In the genomic region with DNA sequence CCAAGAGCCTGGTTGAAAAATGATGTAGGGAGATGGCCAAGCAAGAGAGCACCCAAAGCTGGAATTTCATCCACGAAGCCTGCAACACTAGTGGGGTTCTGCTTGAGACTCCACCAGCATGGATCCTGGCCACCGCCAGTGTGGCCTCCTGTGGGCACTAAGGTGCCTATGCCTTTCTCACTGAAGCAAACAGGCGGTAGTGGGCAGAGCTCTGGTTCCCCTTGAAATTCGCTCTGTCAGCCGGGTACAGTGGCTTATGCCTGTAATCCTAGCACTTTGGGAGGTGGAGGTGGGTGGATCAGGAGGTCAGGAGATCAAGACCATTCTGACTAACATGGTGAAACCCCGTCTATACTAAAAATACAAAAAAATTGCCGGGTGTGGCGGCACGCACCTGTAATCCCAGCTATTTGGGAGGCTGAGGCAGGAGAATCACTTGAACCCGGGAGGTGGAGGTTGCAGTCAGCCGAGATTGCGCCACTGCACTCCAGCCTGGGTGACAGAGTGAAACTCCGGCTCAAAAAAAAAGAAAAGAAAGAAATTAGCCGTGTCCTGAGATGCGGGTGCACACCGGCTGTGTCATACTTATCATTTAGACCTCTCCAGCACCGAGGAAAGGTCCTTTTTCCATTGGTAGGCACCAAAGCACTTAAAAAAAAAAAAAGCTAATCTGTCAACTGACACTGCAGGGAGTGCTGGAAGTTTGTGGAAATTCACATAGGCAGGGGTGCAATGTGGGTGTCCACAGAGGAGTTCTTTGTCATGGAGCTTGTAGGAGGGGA, we compare ENCODE assay signal across 2 cellular contexts.
TF ChIP-seq lines count a peak whose summit lies in the region.

No MANE protein-coding gene starts in this region.

TF ChIP-seq in liver, 16 proteins besides CTCF, POLR2A, EP300 and RAD21:
- TF ChIP-seq MAX (IDR thresholded peaks at IDR 0.05) (no peak), YY1 (IDR thresholded peaks at IDR 0.05) (no peak)
TF ChIP-seq in liver: peak in this region for 0.

TF ChIP-seq in HepG2, 621 proteins besides CTCF, POLR2A, EP300 and RAD21:
- TF ChIP-seq MTA3 (CRISPR knock-in tag; IDR thresholded peaks at IDR 0.05) (no peak), ZNF256 (CRISPR knock-in tag; conservative IDR thresholded peaks at IDR 0.05) (no peak), FOXM1 (CRISPR knock-in tag; IDR thresholded peaks at IDR 0.05) (no peak), SMAD3 (CRISPR knock-in tag; IDR thresholded peaks at IDR 0.05) (no peak), ZNF710 (CRISPR knock-in tag; IDR thresholded peaks at IDR 0.05; ENCODE audit: borderline replicate concordance) (no peak), HNRNPLL (IDR thresholded peaks at IDR 0.05; ENCODE audit: low read depth, low read length, poor library complexity, severe bottlenecking) (no peak), PHF21A (CRISPR knock-in tag; IDR thresholded peaks at IDR 0.05) (no peak), ZNF552 (CRISPR knock-in tag; IDR thresholded peaks at IDR 0.05; ENCODE audit: borderline replicate concordance) (no peak)
- TF ChIP-seq, protein P1, sequence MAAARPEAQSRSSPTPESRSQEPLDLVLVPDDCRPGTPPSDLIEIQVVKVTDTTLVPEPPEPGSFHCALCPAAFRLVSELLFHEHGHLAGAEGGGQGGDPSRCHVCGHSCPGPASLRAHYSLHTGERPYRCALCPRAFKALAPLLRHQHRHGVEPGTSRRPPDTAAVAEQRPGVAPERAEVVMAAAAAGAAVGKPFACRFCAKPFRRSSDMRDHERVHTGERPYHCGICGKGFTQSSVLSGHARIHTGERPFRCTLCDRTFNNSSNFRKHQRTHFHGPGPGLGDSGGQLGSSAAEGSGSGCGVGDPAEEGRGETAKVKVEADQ (CRISPR knock-in tag; IDR thresholded peaks at IDR 0.05; ENCODE audit: borderline replicate concordance) = no peak
